Comparison of ENCODE assay signal across 8 cellular contexts in the genomic region with DNA sequence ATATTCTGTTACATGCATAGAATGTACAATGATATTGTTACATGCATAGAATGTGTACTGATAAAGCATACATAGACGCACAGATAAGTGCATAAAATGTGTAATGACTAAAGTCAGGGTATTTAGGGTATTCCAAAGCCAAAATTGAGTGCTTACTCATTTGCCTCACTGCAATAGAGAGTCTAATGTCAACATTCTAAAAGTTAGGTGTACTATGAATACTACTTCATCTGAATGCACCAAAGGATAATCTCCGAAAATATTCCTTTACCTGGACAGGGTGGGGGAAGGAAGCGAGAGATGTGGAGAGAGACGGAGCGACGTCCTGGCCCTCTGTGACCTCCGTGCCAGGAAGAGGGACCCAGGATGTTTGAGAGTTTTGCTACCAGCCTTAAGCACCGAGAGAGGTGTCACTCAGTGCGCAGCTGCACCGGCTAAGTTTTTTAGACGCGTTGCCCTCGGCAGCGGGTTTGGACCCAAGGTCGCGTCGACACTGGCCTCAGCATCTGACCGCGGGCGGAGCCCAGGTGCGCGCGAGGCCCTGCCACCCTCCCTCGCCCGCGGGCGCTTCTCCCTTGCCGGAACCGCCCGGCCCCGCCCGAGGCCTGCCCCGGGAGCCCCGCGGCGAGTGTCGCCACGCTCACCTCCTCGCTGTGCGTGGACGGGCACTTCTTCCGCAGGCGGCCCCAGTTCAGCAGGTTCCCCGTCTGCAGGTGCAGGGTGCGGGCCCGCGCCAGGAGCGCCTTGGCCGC. TPM values are rescaled to one million over a fixed set of nuclear protein-coding genes. Genes with fewer than 3 reads are reported as not detected.
DNase-seq lines count a peak whose midpoint lies in the region; ATAC-seq and TF ChIP-seq lines count a peak whose summit lies in the region.

No MANE protein-coding gene starts in this region.

- H3K36me3 ChIP-seq in NT2/D1 (ENCODE audit: insufficient read depth, insufficient read length, low read length) (peaks cover 3% of the 10 kb centered on the region), gastroesophageal sphincter (no peaks in the 10 kb centered on the region), ovary (no peaks in the 10 kb centered on the region), tibial artery (no peaks in the 10 kb centered on the region)

- peak overlapping the region; percentile 92 for H3K9ac ChIP-seq in NT2/D1 (ENCODE audit: insufficient read length, low read depth)

- H3K9me3 ChIP-seq in NT2/D1 (ENCODE audit: insufficient read depth, low read length) (no peaks in the 10 kb centered on the region), gastroesophageal sphincter (no peaks in the 10 kb centered on the region), ovary (no peaks in the 10 kb centered on the region), tibial artery (no peaks in the 10 kb centered on the region)

- peak overlapping the region; percentile 94 for H3K4me3 ChIP-seq in NT2/D1 (ENCODE audit: insufficient read length, low read depth)
- peak overlapping the region; percentile 88 to 94 for H3K4me3 ChIP-seq in gastroesophageal sphincter
- H3K4me3 ChIP-seq in ovary: peak overlapping the region; percentile 75
- H3K4me3 ChIP-seq in tibial artery: peak overlapping the region; percentile 94 to 95

- DNase-seq in NK-92 treated with Interleukin-12 subunit alpha and Interleukin-12 subunit beta, amount 100 ng/mL, for 24 hours (lab: John Stamatoyannopoulos, UW): peak; percentile 59
- DNase-seq in NK-92 (lab: John Stamatoyannopoulos, UW; ENCODE audit: unreplicated experiment) (no peak), NT2/D1 (ENCODE audit: low read depth, low spot score) (peak; percentile 11), activated T-helper 1 cell treated with Interleukin-2 at 50 U/mL for 16 hours (ENCODE audit: low read depth) (peak; percentile 27), ovary (peak; percentile 15 to 55 (median 41)), tibial artery (peak in 1 of 2 donors; percentile 68)

- H3K27ac ChIP-seq in gastroesophageal sphincter (peak overlapping the region; percentile 48 to 90 (median 88)), ovary (peak overlapping the region; percentile 82 to 87), tibial artery (peak overlapping the region; percentile 74 to 83)

- H3K27me3 ChIP-seq in NT2/D1 (ENCODE audit: insufficient read depth, insufficient read length) (peaks cover 14% of the 10 kb centered on the region), gastroesophageal sphincter (no peaks in the 10 kb centered on the region), ovary (no peaks in the 10 kb centered on the region), tibial artery (no peaks in the 10 kb centered on the region)

- TF ChIP-seq POLR2A in gastroesophageal sphincter (IDR thresholded peaks at IDR 0.05) (no peak), ovary (IDR thresholded peaks at IDR 0.05) (no peak)

- no peak for TF ChIP-seq CTCF in gastroesophageal sphincter (IDR thresholded peaks at IDR 0.05)
- TF ChIP-seq CTCF in ovary (IDR thresholded peaks at IDR 0.05): no peak
- TF ChIP-seq CTCF in tibial artery (IDR thresholded peaks at IDR 0.05): no peak

- TF ChIP-seq EP300 in gastroesophageal sphincter (IDR thresholded peaks at IDR 0.05): no peak
- no peak for TF ChIP-seq EP300 in ovary (IDR thresholded peaks at IDR 0.05)

- H3K4me1 ChIP-seq in NT2/D1 (ENCODE audit: insufficient read depth, insufficient read length): peaks cover 2% of the 10 kb centered on the region
- H3K4me1 ChIP-seq in gastroesophageal sphincter: peaks cover 0 to 32% (median 4%) of the 10 kb centered on the region in 3 donors
- no peaks in the 10 kb centered on the region for H3K4me1 ChIP-seq in ovary (ENCODE audit: insufficient read depth)
- H3K4me1 ChIP-seq in tibial artery: peaks cover 0 to 17% (median 10%) of the 10 kb centered on the region in 4 donors

- 2% methylated on average over 11 to 20 of the region's 49 CpGs for WGBS in gastroesophageal sphincter (ENCODE audit: low coverage in 1 of 2), 2 donors
- WGBS in ovary, 3 donors: 0 to 1% (median 1%) methylated on average over 23 to 49 of the region's 49 CpGs

- ATAC-seq in HG02884 (IDR thresholded peaks at IDR 0.05; ENCODE audit: unreplicated experiment): peak; percentile 30
- peak; percentile 30 for ATAC-seq in gastroesophageal sphincter

- intact Hi-C loops in ovary (cut with DNase I) (loop anchor here in 1 of 4 donors (2.0 kb wide), 1 partner anchor 30 kb away; the partner anchor contains the start of gene DNTTIP2), tibial artery (cut with DNase I; ENCODE audit: low total_unique reads) (no loop called here)

RNA-seq across cellular contexts. Expression of gene GCLM, which starts 0.7 kb away (rescaled TPM):
- 10 to 100 TPM in 1 of 4 donors, 1 to 10 TPM in 3; 7.4 to 14.1 (median 8.7) TPM for total RNA-seq in gastroesophageal sphincter
- 10 to 100 TPM in 4 of 7 donors, 1 to 10 TPM in 3; 6.6 to 18.4 (median 10.4) TPM for total RNA-seq in ovary
- 10 to 100 TPM in 1 of 2 donors, 1 to 10 TPM in 1; 3.1 to 12.2 TPM for polyA plus RNA-seq in ovary

RNA-seq across cellular contexts. Expression of gene DNTTIP2, which starts 29.6 kb away (rescaled TPM):
- total RNA-seq in gastroesophageal sphincter: 10 to 100 TPM; 30.6 to 42.2 (median 40.3) TPM
- 10 to 100 TPM; 17.8 to 60.0 (median 42.0) TPM for total RNA-seq in ovary
- 10 to 100 TPM; 25.7 to 27.9 TPM for polyA plus RNA-seq in ovary
